Comparison of ENCODE assay signal across 23 cellular contexts in genomic region chr11:11563193-11563592, GRCh38. TPM values are rescaled to one million over a fixed set of nuclear protein-coding genes. Genes with fewer than 3 reads are reported as not detected.
"Had no signal": no experiment of that assay in that cellular context is flagged by ENCODE, and none has a peak within 500 bp of the region (broad histone marks: within the 10 kb centered on the region; RNA-seq: fewer than 3 reads in every experiment).

No MANE protein-coding gene starts in this region.

- H3K4me1 Mint-ChIP-seq: activated B cell treated with CpG ODN at 0.5 μM for 24 hours; activated naive CD4-positive, alpha-beta T cell treated with anti-CD3 and anti-CD28 coated beads, Interleukin-2, amount 50 U/mL, for 24 hours; mesothelial cell of epicardium; naive B cell; stimulated activated naive B cell treated with anti-CD40 and anti-IgM and Interleukin-4, amounts not matched to agents 10 μg/mL and 1 μg/mL and 100 μg/mL, for 72 hours had no signal

- H3K9me3 Mint-ChIP-seq: activated B cell treated with CpG ODN at 0.5 μM for 24 hours; activated naive CD4-positive, alpha-beta T cell treated with anti-CD3 and anti-CD28 coated beads, Interleukin-2, amount 50 U/mL, for 24 hours; activated T-helper 2 cell treated with anti-CD3 and anti-CD28 coated beads, Interferon-gamma antibody, Interleukin-2, Interleukin-4, amounts not matched to agents 10 μg/mL and 5 μg/mL and 100 μg/mL, durations not matched to agents 14 hours and 24 hours and 36 hours; mesothelial cell of epicardium had no signal

- H3K27me3 ChIP-seq: body of pancreas, pancreas, right atrium auricular region had no signal

- H3K4me3 ChIP-seq: body of pancreas, pancreas, prostate gland, right atrium auricular region, smooth muscle cell, stomach had no signal

- H3K36me3 ChIP-seq: pancreas, prostate gland, right atrium auricular region, stomach had no signal

- H3K9me3 ChIP-seq: body of pancreas, pancreas, prostate gland, right atrium auricular region, stomach had no signal

- H3K4me3 Mint-ChIP-seq: activated B cell treated with CpG ODN at 0.5 μM for 24 hours; activated CD8-positive, alpha-beta memory T cell treated with anti-CD3 and anti-CD28 coated beads, Interleukin-2, amount 10 ng/mL, durations not matched to agents 7 days and 5 days; activated CD8-positive, alpha-beta T cell treated with anti-CD3 and anti-CD28 coated beads, Interleukin-2, amount 10 ng/mL, durations not matched to agents 7 days and 5 days; activated naive CD4-positive, alpha-beta T cell treated with anti-CD3 and anti-CD28 coated beads, Interleukin-2, amount 50 U/mL, for 24 hours; mesothelial cell of epicardium; naive B cell; stimulated activated naive B cell treated with anti-CD40 and anti-IgM and Interleukin-4, amounts not matched to agents 10 μg/mL and 1 μg/mL and 100 μg/mL, for 72 hours had no signal

- H3K27ac Mint-ChIP-seq: activated B cell treated with CpG ODN at 0.5 μM for 24 hours; activated CD8-positive, alpha-beta memory T cell treated with anti-CD3 and anti-CD28 coated beads, Interleukin-2, amount 10 ng/mL, durations not matched to agents 7 days and 5 days; activated CD8-positive, alpha-beta T cell treated with anti-CD3 and anti-CD28 coated beads, Interleukin-2, amount 10 ng/mL, durations not matched to agents 7 days and 5 days; activated naive CD4-positive, alpha-beta T cell treated with anti-CD3 and anti-CD28 coated beads, Interleukin-2, amount 50 U/mL, for 24 hours; activated T-helper 2 cell treated with anti-CD3 and anti-CD28 coated beads, Interferon-gamma antibody, Interleukin-2, Interleukin-4, amounts not matched to agents 10 μg/mL and 5 μg/mL and 100 μg/mL, durations not matched to agents 14 hours and 24 hours and 36 hours; mesothelial cell of epicardium; naive B cell; stimulated activated naive B cell treated with anti-CD40 and anti-IgM and Interleukin-4, amounts not matched to agents 10 μg/mL and 1 μg/mL and 100 μg/mL, for 72 hours had no signal

- H3K27me3 Mint-ChIP-seq: activated B cell treated with CpG ODN at 0.5 μM for 24 hours; activated naive CD4-positive, alpha-beta T cell treated with anti-CD3 and anti-CD28 coated beads, Interleukin-2, amount 50 U/mL, for 24 hours had no signal

- H3K36me3 Mint-ChIP-seq: activated CD8-positive, alpha-beta memory T cell treated with anti-CD3 and anti-CD28 coated beads, Interleukin-2, amount 10 ng/mL, durations not matched to agents 7 days and 5 days; activated naive CD4-positive, alpha-beta T cell treated with anti-CD3 and anti-CD28 coated beads, Interleukin-2, amount 50 U/mL, for 24 hours; mesothelial cell of epicardium; naive B cell; stimulated activated naive B cell treated with anti-CD40 and anti-IgM and Interleukin-4, amounts not matched to agents 10 μg/mL and 1 μg/mL and 100 μg/mL, for 72 hours had no signal

- H3K4me1 ChIP-seq: pancreas, prostate gland had no signal

- H3K4me2 ChIP-seq: smooth muscle cell had no signal

- H3K27ac ChIP-seq: body of pancreas, pancreas, prostate gland, right atrium auricular region, stomach had no signal

- DNase-seq: activated B cell treated with CpG ODN at 0.5 μM for 24 hours; activated CD4-positive, alpha-beta T cell treated with anti-CD3 and anti-CD28 coated beads, Interleukin-2, amount 50 U/mL, for 1 hour; activated CD8-positive, alpha-beta memory T cell treated with anti-CD3 and anti-CD28 coated beads, Interleukin-2, amount 10 ng/mL, durations not matched to agents 7 days and 5 days; activated CD8-positive, alpha-beta T cell treated with anti-CD3 and anti-CD28 coated beads, Interleukin-2, amount 10 ng/mL, durations not matched to agents 7 days and 5 days; activated T-cell treated with anti-CD3 and anti-CD28 coated beads, Interleukin-2, amount 50 U/mL, for 48 hours; body of pancreas; effector memory CD4-positive, alpha-beta T cell; left ventricle myocardium superior; mammary epithelial cell; naive B cell; nucleus accumbens; pancreas; stimulated activated CD4-positive, alpha-beta T cell treated with anti-CD3 and anti-CD28 coated beads, Interleukin-1b, Interleukin-23, amount 100 ng/mL, for 48 hours; stimulated activated naive B cell treated with anti-CD40 and anti-IgM and Interleukin-4, amounts not matched to agents 10 μg/mL and 1 μg/mL and 100 μg/mL, for 72 hours; stomach; T-helper 2 cell; trophoblast cell had no signal

RNA-seq across cellular contexts. Expression of gene GALNT18, which starts 58.6 kb away (rescaled TPM):
- total RNA-seq: activated B cell treated with CpG ODN at 0.5 μM for 24 hours had no signal
